8 cellular contexts compared by ENCODE assay signal in the genomic region with DNA sequence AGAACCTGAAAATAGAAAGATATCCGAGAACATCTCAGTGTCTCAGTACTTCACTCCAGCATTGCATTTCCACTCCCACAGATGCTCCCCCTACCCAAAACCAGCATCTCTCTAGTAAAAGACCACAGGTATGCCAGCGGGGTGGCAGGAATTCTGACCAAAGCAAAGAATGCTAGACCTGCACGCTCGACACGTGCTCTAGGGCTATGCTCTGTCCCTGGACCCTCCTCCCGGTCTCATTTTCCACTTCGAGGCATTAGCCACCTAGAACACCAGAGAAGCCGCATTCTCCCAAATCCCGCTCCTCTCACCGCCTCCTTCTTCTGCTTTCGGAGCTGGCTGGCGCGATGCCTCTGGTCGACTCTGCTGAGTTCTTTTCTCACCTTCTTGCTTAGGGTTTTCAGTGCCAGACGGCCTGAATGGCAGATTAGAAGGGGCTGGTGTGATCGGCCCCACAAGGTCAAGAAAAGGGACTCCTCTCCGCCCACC. TPM values are rescaled to one million over a fixed set of nuclear protein-coding genes. Genes with fewer than 3 reads are reported as not detected.
DNase-seq lines count a peak whose midpoint lies in the region; ATAC-seq and TF ChIP-seq lines count a peak whose summit lies in the region.

No MANE protein-coding gene starts in this region.

- WGBS in suprapubic skin = 4% methylated on average over 17 of the region's 17 CpGs

- intact Hi-C loops in ascending aorta (cut with DNase I) (loop anchor here (5.0 kb wide), 1 partner anchor 33 kb away; a partner anchor contains a TSS), sciatic nerve (cut with DNase I) (no loop called here)

- peaks cover 55% of the 10 kb centered on the region for H3K36me3 ChIP-seq in HAP-1 (replicated peaks)
- H3K36me3 ChIP-seq in ascending aorta = peaks cover 39 to 41% of the 10 kb centered on the region in 2 donors
- peaks cover 3% of the 10 kb centered on the region for H3K36me3 ChIP-seq in kidney epithelial cell (ENCODE audit: control insufficient read depth, insufficient read depth, low read length)
- peaks cover 45% of the 10 kb centered on the region for H3K36me3 ChIP-seq in suprapubic skin

- H3K4me1 ChIP-seq in HAP-1 (peaks cover 9% of the 10 kb centered on the region), ascending aorta (peaks cover 11 to 13% of the 10 kb centered on the region in 2 donors), suprapubic skin (peaks cover 27% of the 10 kb centered on the region)

- no peak for DNase-seq in AG04449 (ENCODE audit: low read depth, low spot score)
- DNase-seq in HAP-1 (ENCODE audit: low spot score in 2 of 2) = peak in 1 of 2 experiments; percentile 22
- no peak for DNase-seq in ascending aorta (ENCODE audit: low spot score in 2 of 2)
- no peak for DNase-seq in kidney epithelial cell (ENCODE audit: low read depth)
- no peak for DNase-seq in suprapubic skin (ENCODE audit: low spot score in 2 of 2)
- no peak for DNase-seq in pons (ENCODE audit: low spot score)
- no peak for DNase-seq in sciatic nerve (ENCODE audit: low spot score)

- TF ChIP-seq POLR2A in suprapubic skin (IDR thresholded peaks at IDR 0.05) = no peak

- no peak for ATAC-seq in HG02571 (IDR thresholded peaks at IDR 0.05; ENCODE audit: unreplicated experiment)
- ATAC-seq in sciatic nerve = no peak

- TF ChIP-seq CTCF in AG04449 (IDR thresholded peaks at IDR 0.05; ENCODE audit: insufficient read depth, low read length, missing control alignments) (no peak), ascending aorta (IDR thresholded peaks at IDR 0.05) (no peak), kidney epithelial cell (IDR thresholded peaks at IDR 0.05; ENCODE audit: insufficient read depth, low read length, poor library complexity, severe bottlenecking) (no peak), suprapubic skin (IDR thresholded peaks at IDR 0.05) (no peak)

- POLR2A ChIA-PET in AG04449 (lab: Yijun Ruan, JAX) = interaction anchor here (0.7 to 1.6 kb wide), 8 partner anchors 12 to 80 kb away, joined by 3 to 7 read pairs (median 4); a partner anchor contains a TSS

- peak overlapping the region; percentile 93 for H3K4me3 ChIP-seq in AG04449 (ENCODE audit: low read depth, low read length)
- H3K4me3 ChIP-seq in HAP-1 = peak overlapping the region; percentile 81
- peak overlapping the region; percentile 95 to 98 for H3K4me3 ChIP-seq in ascending aorta
- H3K4me3 ChIP-seq in kidney epithelial cell (ENCODE audit: low read depth, low read length) = peak overlapping the region; percentile 84
- H3K4me3 ChIP-seq in suprapubic skin = peak overlapping the region; percentile 97

- in situ Hi-C loops in HAP-1 (cut with MboI; ENCODE audit: low sequenced_read_pairs) = no loop called here

- H3K9me3 ChIP-seq in HAP-1 (no peaks in the 10 kb centered on the region), ascending aorta (no peaks in the 10 kb centered on the region), suprapubic skin (no peaks in the 10 kb centered on the region)

- peak overlapping the region; percentile 86 to 89 for H3K27ac ChIP-seq in ascending aorta
- peak overlapping the region; percentile 92 for H3K27ac ChIP-seq in suprapubic skin

- TF ChIP-seq EP300 in suprapubic skin (IDR thresholded peaks at IDR 0.05) = no peak

- CTCF ChIA-PET in AG04449 (lab: Yijun Ruan, JAX) = interaction anchor here (0.7 to 5.6 kb wide), 16 partner anchors 8 to 283 kb away, joined by 3 to 28 read pairs (median 5); no protein-coding TSS in a partner anchor

- H3K27me3 ChIP-seq in HAP-1 (ENCODE audit: low read depth) (no peaks in the 10 kb centered on the region), ascending aorta (no peaks in the 10 kb centered on the region), kidney epithelial cell (ENCODE audit: control insufficient read depth, insufficient read depth, low read length) (no peaks in the 10 kb centered on the region), suprapubic skin (no peaks in the 10 kb centered on the region)

RNA-seq across cellular contexts. Expression of a gene that starts 0.5 kb away (rescaled TPM):
- total RNA-seq in ascending aorta (16.9 TPM), kidney epithelial cell (44.8 and 49.1 TPM in 2 replicates), suprapubic skin (10 to 100 TPM; 44.3 to 68.6 (median 59.3) TPM), sciatic nerve (18.4 TPM)

RNA-seq across cellular contexts. Expression of a gene that starts 1.5 kb away (rescaled TPM):
- total RNA-seq in ascending aorta (127 TPM), kidney epithelial cell (24.7 and 49.4 TPM in 2 replicates), suprapubic skin (100 to 1,000 TPM in 2 of 4 donors, 10 to 100 TPM in 2; 48.2 to 117 (median 90.4) TPM), sciatic nerve (59.3 TPM)

RNA-seq across cellular contexts. Expression of a gene that starts 32.0 kb away (rescaled TPM):
- total RNA-seq in ascending aorta (not detected), kidney epithelial cell (10.7 and 24.4 TPM in 2 replicates), suprapubic skin (10 to 100 TPM in 3 of 4 donors, 1 to 10 TPM in 1; 4.0 to 13.9 (median 11.2) TPM), sciatic nerve (10.0 TPM)

RNA-seq across cellular contexts. Expression of a gene that starts 32.2 kb away (rescaled TPM):
- total RNA-seq in ascending aorta (50.8 TPM), kidney epithelial cell (34.7 and 48.8 TPM in 2 replicates), suprapubic skin (10 to 100 TPM; 29.6 to 58.6 (median 45.5) TPM), sciatic nerve (58.7 TPM)
